ENCODE assay signal across 10 cellular contexts in genomic region chr5:127586371-127586770, GRCh38.
DNase-seq lines count a peak whose midpoint lies in the region; ATAC-seq and TF ChIP-seq lines count a peak whose summit lies in the region.
"Had no signal": no experiment of that assay in that cellular context is flagged by ENCODE, and none has a peak within 500 bp of the region (broad histone marks: within the 10 kb centered on the region; RNA-seq: fewer than 3 reads in every experiment).

No MANE protein-coding gene starts in this region.

- ATAC-seq in GM18508 (IDR thresholded peaks at IDR 0.05; ENCODE audit: insufficient read depth, unreplicated experiment), result peak; percentile 62
- ATAC-seq in GM21381 (IDR thresholded peaks at IDR 0.05; ENCODE audit: unreplicated experiment), result peak; percentile 67
- peak; percentile 61 for ATAC-seq in HG03103 (IDR thresholded peaks at IDR 0.05; ENCODE audit: low read depth, unreplicated experiment)

- peak; percentile 78 for DNase-seq in glomerular visceral epithelial cell (ENCODE audit: extremely low spot score)
- DNase-seq in DMS114 treated with DMSO at 0.1 percent for 48 hours (lab: John Stamatoyannopoulos, UW; ENCODE audit: unreplicated experiment), result no peak
- no peak for DNase-seq in stimulated activated CD4-positive, alpha-beta T cell treated with anti-CD3 and anti-CD28 coated beads, Interleukin-4, amount 100 ng/mL, for 4 hours
- no peak for DNase-seq in GM10266 (ENCODE audit: extremely low spot score)
- DNase-seq in AG20443 (ENCODE audit: low spot score), result no peak
- DNase-seq: IMR-90, NCI-H524 treated with DMSO at 0.1 percent for 48 hours had no signal

- TF ChIP-seq CTCF in GM10266 (IDR thresholded peaks at IDR 0.05; ENCODE audit: control insufficient read depth, insufficient read depth, low read depth, missing control alignments), result no peak
